In the genomic region with DNA sequence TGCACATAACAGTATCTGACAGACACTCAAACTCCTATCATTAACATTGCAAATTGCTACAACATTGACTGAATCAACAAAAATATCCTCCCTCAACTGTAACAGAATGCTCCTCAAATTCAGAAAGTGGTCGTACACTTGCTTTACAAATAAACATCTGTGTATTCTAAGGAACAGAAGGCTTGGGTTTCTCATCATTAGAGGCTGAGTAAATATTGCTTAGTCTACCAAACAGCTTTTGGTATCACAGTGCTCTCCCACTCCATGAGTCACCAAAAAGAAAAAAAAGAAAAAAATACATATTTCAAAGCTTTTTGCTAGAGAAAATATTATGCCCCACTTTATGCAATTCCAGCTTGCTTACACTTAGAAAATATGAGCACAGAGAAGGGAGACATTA, we compare ENCODE assay signal across 1 cellular context.
TF ChIP-seq lines count a peak whose summit lies in the region.

No MANE protein-coding gene starts in this region.

TF ChIP-seq in WTC11, 78 proteins besides CTCF, POLR2A, EP300 and RAD21 (continued from another document):
- TF ChIP-seq ZNF512 (CRISPR knock-in tag; IDR thresholded peaks at IDR 0.05; ENCODE audit: borderline replicate concordance) = no peak
- TF ChIP-seq SP1 (CRISPR knock-in tag; conservative IDR thresholded peaks at IDR 0.05) = no peak
- TF ChIP-seq AR (CRISPR knock-in tag; IDR thresholded peaks at IDR 0.05) = no peak
- TF ChIP-seq, protein P1, sequence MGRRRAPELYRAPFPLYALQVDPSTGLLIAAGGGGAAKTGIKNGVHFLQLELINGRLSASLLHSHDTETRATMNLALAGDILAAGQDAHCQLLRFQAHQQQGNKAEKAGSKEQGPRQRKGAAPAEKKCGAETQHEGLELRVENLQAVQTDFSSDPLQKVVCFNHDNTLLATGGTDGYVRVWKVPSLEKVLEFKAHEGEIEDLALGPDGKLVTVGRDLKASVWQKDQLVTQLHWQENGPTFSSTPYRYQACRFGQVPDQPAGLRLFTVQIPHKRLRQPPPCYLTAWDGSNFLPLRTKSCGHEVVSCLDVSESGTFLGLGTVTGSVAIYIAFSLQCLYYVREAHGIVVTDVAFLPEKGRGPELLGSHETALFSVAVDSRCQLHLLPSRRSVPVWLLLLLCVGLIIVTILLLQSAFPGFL (CRISPR knock-in tag; IDR thresholded peaks at IDR 0.05; ENCODE audit: borderline replicate concordance) = no peak
- no peak for TF ChIP-seq TP53 (CRISPR knock-in tag; IDR thresholded peaks at IDR 0.05)
- no peak for TF ChIP-seq ZNF671 (CRISPR knock-in tag; IDR thresholded peaks at IDR 0.05)
- TF ChIP-seq NFYB (CRISPR knock-in tag; conservative IDR thresholded peaks at IDR 0.05; ENCODE audit: low read depth) = no peak
- TF ChIP-seq ESRRA (CRISPR knock-in tag; IDR thresholded peaks at IDR 0.05; ENCODE audit: borderline replicate concordance) = no peak
- TF ChIP-seq, protein P2, sequence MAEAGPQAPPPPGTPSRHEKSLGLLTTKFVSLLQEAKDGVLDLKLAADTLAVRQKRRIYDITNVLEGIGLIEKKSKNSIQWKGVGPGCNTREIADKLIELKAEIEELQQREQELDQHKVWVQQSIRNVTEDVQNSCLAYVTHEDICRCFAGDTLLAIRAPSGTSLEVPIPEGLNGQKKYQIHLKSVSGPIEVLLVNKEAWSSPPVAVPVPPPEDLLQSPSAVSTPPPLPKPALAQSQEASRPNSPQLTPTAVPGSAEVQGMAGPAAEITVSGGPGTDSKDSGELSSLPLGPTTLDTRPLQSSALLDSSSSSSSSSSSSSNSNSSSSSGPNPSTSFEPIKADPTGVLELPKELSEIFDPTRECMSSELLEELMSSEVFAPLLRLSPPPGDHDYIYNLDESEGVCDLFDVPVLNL (CRISPR knock-in tag; IDR thresholded peaks at IDR 0.05; ENCODE audit: borderline replicate concordance, low read depth) = no peak
- no peak for TF ChIP-seq CBFB (CRISPR knock-in tag; IDR thresholded peaks at IDR 0.05; ENCODE audit: low read depth)
